Comparison of ENCODE assay signal across 9 cellular contexts in the genomic region with DNA sequence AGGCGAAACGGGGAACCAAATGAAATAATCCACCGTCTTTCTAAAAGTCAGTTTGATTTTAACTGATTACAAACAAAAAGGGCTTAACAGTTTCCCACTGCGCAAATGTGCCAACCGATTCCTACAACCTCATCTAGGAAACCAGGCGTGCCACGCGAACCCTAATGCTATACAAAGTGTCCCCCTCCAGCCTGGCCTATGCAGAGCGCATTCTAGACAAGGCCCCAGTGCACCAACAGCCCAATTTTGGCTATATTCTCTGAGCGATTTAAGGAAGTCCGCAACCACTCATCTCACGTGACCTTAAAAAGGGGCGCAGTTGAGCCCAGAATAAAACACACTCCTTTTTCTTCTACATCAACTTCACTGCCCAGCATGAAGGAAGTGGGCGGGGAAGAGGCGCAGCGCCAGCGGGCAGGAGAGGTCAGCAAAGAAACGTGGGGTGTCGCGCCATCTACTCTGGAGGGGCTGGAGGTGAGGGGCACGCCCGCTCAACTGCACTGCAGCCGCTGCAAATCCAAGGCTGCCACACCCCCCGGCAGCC. TPM values are rescaled to one million over a fixed set of nuclear protein-coding genes. Genes with fewer than 3 reads are reported as not detected.
DNase-seq lines count a peak whose midpoint lies in the region; ATAC-seq and TF ChIP-seq lines count a peak whose summit lies in the region.
"Had no signal": no experiment of that assay in that cellular context is flagged by ENCODE, and none has a peak within 500 bp of the region (broad histone marks: within the 10 kb centered on the region; RNA-seq: fewer than 3 reads in every experiment).

No MANE protein-coding gene starts in this region.

- H3K9ac ChIP-seq in adipocyte (ENCODE audit: low read length), result peak overlapping the region; percentile 97

- peaks cover 36% of the 10 kb centered on the region for H3K4me1 ChIP-seq in adipocyte (ENCODE audit: control insufficient read depth, insufficient read depth, low read length)
- H3K4me1 ChIP-seq in left ventricle myocardium inferior, result peaks cover 75% of the 10 kb centered on the region

- no peak for TF ChIP-seq CTCF in left ventricle myocardium inferior (IDR thresholded peaks at IDR 0.05; ENCODE audit: borderline replicate concordance)

- intact Hi-C loops in left ventricle myocardium inferior (cut with micrococcal nuclease), result no loop called here

- ATAC-seq in HG02759 (IDR thresholded peaks at IDR 0.05; ENCODE audit: unreplicated experiment), result peak; percentile 47

- peak overlapping the region; percentile 92 for H3K4me3 ChIP-seq in adipocyte (ENCODE audit: low read length)
- H3K4me3 ChIP-seq in left ventricle myocardium inferior, result peak overlapping the region; percentile 78

- H3K27ac ChIP-seq in left ventricle myocardium inferior (replicated peaks), result peak overlapping the region; percentile 95

- DNase-seq in stimulated activated CD4-positive, alpha-beta T cell treated with anti-CD3 and anti-CD28 coated beads, Interleukin-12 subunit alpha, Interleukin-12 subunit beta, amount 100 ng/mL, for 48 hours (ENCODE audit: low read depth in 2 of 3, low spot score in 1 of 3), result peak in 2 of 3 donors; percentile 13 to 19
- no peak for DNase-seq in stimulated activated CD4-positive, alpha-beta T cell treated with anti-CD3 and anti-CD28 coated beads, Interleukin-1b, Interleukin-23, amount 100 ng/mL, for 48 hours
- DNase-seq in NCI-H69 (lab: John Stamatoyannopoulos, UW), result peak; percentile 80
- peak; percentile 65 for DNase-seq in adipocyte (ENCODE audit: low read depth)
- DNase-seq in left ventricle myocardium inferior, result peak; percentile 70
- DNase-seq in putamen (ENCODE audit: low spot score), result peak; percentile 69
- no peak for DNase-seq in middle frontal gyrus (ENCODE audit: extremely low spot score, low spot score)

- H3K27me3 ChIP-seq in adipocyte (replicated peaks; ENCODE audit: control insufficient read depth, insufficient read depth, low read length) (no peaks in the 10 kb centered on the region), left ventricle myocardium inferior (ENCODE audit: low read depth) (no peaks in the 10 kb centered on the region)

- no peaks in the 10 kb centered on the region for H3K36me3 ChIP-seq in adipocyte (ENCODE audit: control insufficient read depth, insufficient read depth, low read length, severe bottlenecking)
- H3K36me3 ChIP-seq in left ventricle myocardium inferior, result no peaks in the 10 kb centered on the region

- H3K9me3 ChIP-seq in adipocyte (ENCODE audit: control insufficient read depth, low read length) (no peaks in the 10 kb centered on the region), left ventricle myocardium inferior (replicated peaks) (no peaks in the 10 kb centered on the region)

RNA-seq across cellular contexts. Expression of a gene that starts 0.8 kb away (rescaled TPM):
- 22.1 TPM for total RNA-seq in left ventricle myocardium inferior

RNA-seq across cellular contexts. Expression of a gene that starts 51.7 kb away (rescaled TPM):
- total RNA-seq in left ventricle myocardium inferior, result not detected
- total RNA-seq: HT1080 had no signal

Comparison
In these comparisons a context has a peak if more than half of its experiments do, and no peak if none do; other contexts are left out.
1. DNase-seq: peak in stimulated activated CD4-positive, alpha-beta T cell treated with anti-CD3 and anti-CD28 coated beads, Interleukin-12 subunit alpha, Interleukin-12 subunit beta, amount 100 ng/mL, for 48 hours (2 of 3), NCI-H69 (single experiment), adipocyte (single experiment), left ventricle myocardium inferior (single experiment) and putamen (single experiment); none in stimulated activated CD4-positive, alpha-beta T cell treated with anti-CD3 and anti-CD28 coated beads, Interleukin-1b, Interleukin-23, amount 100 ng/mL, for 48 hours (single experiment) and middle frontal gyrus (single experiment).